In genomic region chr19:58052256-58052655, GRCh38 we compare ENCODE assay signal across 1 cellular context.
TF ChIP-seq lines count a peak whose summit lies in the region.

No MANE protein-coding gene starts in this region.

TF ChIP-seq in IMR-90, 13 proteins besides CTCF, POLR2A, EP300 and RAD21:
- TF ChIP-seq BHLHE40 (IDR thresholded peaks at IDR 0.05; ENCODE audit: low read depth, low read length): no peak
- TF ChIP-seq SMC3 (IDR thresholded peaks at IDR 0.05; ENCODE audit: low read depth, low read length): no peak
- no peak for TF ChIP-seq MAZ (IDR thresholded peaks at IDR 0.05; ENCODE audit: borderline replicate concordance, low read depth, low read length)
- TF ChIP-seq USF2 (IDR thresholded peaks at IDR 0.05; ENCODE audit: low read depth, low read length): no peak
- no peak for TF ChIP-seq MAFK (IDR thresholded peaks at IDR 0.05; ENCODE audit: low read depth, low read length)
- TF ChIP-seq CHD1 (IDR thresholded peaks at IDR 0.05; ENCODE audit: low read depth, low read length): no peak
- TF ChIP-seq MXI1 (IDR thresholded peaks at IDR 0.05; ENCODE audit: borderline replicate concordance, low read depth, low read length): no peak
- no peak for TF ChIP-seq CEBPB (IDR thresholded peaks at IDR 0.05; ENCODE audit: low read depth, low read length)
- TF ChIP-seq ELK1 (IDR thresholded peaks at IDR 0.05; ENCODE audit: borderline replicate concordance, low read depth, low read length): no peak
- no peak for TF ChIP-seq RCOR1 (IDR thresholded peaks at IDR 0.05; ENCODE audit: insufficient replicate concordance, low read length)
- TF ChIP-seq FOS (IDR thresholded peaks at IDR 0.05; ENCODE audit: low read depth, low read length): no peak
- TF ChIP-seq RFX5 (IDR thresholded peaks at IDR 0.05; ENCODE audit: low read depth, low read length): no peak
- no peak for TF ChIP-seq NFE2L2 (IDR thresholded peaks at IDR 0.05; ENCODE audit: low read depth, low read length)
